ENCODE assay signal across 8 cellular contexts in the genomic region with DNA sequence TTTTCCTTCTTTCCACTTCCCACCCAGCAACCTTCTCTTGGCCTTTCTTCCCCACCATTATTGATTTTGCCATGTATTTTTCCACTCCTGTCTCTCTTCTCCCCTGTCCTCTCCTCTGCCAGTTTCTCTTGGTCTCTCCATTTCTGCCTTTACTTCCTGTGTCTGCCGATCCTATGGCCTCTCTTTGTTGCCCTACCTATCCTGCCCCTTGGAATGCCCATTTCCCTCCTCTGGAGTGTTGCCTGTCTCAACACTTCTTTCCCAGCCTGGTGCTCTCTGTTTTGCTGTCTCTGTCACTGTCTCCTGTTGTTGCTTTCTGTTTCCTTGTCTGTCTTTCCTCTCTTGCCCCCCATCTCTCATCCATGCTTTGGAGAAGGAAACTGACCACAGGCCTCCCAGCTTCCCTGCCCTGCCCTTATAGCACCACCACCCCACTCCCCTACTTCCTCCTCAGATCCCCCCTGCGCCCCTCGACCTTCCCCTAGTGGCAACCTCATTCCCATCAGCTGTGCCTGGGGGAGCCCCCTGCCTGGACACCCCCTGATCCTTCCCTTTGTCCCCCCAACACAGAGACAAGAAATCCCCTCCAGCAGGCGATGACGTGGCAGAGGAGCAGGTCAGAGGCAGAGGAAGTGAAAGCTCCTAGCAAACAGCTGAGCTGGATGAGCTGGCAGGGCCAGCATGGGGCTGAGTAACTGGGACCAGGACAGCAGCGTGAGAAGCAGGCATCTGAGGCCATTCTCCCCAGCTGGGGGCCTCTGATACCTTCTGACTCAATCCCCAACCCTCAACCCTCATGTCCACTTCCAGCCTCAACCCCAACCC. TPM values are rescaled to one million over a fixed set of nuclear protein-coding genes. Genes with fewer than 3 reads are reported as not detected.
DNase-seq lines count a peak whose midpoint lies in the region; ATAC-seq, FAIRE-seq and TF ChIP-seq lines count a peak whose summit lies in the region.

No MANE protein-coding gene starts in this region.

- H3K4me1 Mint-ChIP-seq in natural killer cell treated with Interleukin-12 subunit alpha and Interleukin-12 subunit beta and Interleukin-15 and Interleukin-18, amount 100 ng/mL, for 72 hours (ENCODE audit: low read depth in 2 of 2) = peaks cover 56 to 70% of the 10 kb centered on the region in 2 donors

- no peak for TF ChIP-seq CTCF in bronchial epithelial cell (IDR thresholded peaks at IDR 0.05; ENCODE audit: insufficient read depth, low read length, severe bottlenecking)

- peaks cover 4 to 17% of the 10 kb centered on the region in 2 donors for H3K27me3 Mint-ChIP-seq in natural killer cell treated with Interleukin-12 subunit alpha and Interleukin-12 subunit beta and Interleukin-15 and Interleukin-18, amount 100 ng/mL, for 72 hours

- peak overlapping the region; percentile 79 for H3K4me3 Mint-ChIP-seq in natural killer cell treated with Interleukin-12 subunit alpha and Interleukin-12 subunit beta and Interleukin-15 and Interleukin-18, amount 100 ng/mL, for 72 hours

- H3K9me3 Mint-ChIP-seq in natural killer cell treated with Interleukin-12 subunit alpha and Interleukin-12 subunit beta and Interleukin-15 and Interleukin-18, amount 100 ng/mL, for 72 hours = no peaks in the 10 kb centered on the region

- H3K36me3 ChIP-seq in bronchial epithelial cell (ENCODE audit: control insufficient read depth, insufficient read depth, low read length) = no peaks in the 10 kb centered on the region

- no peak overlapping the region for H3K4me3 ChIP-seq in bronchial epithelial cell (ENCODE audit: low read depth, low read length)

- peak; percentile 45 for DNase-seq in activated CD4-positive, alpha-beta T cell treated with anti-CD3 and anti-CD28 coated beads for 48 hours
- no peak for DNase-seq in activated CD4-positive, alpha-beta T cell treated with anti-CD3 and anti-CD28 coated beads for 1 hour
- DNase-seq in H54 (ENCODE audit: insufficient read length, low spot score) (peak; percentile 93), MV-4-11 (lab: John Stamatoyannopoulos, UW) (peak; percentile 83), bronchial epithelial cell (ENCODE audit: low read depth) (peak; percentile 78), NCI-H2227 (lab: John Stamatoyannopoulos, UW; ENCODE audit: unreplicated experiment) (no peak), NCI-H2227 treated with DMSO at 0.1 percent for 48 hours (lab: John Stamatoyannopoulos, UW) (no peak)
- peak; percentile 89 for DNase-seq in natural killer cell treated with Interleukin-12 subunit alpha and Interleukin-12 subunit beta and Interleukin-15 and Interleukin-18, amount 100 ng/mL, for 72 hours (ENCODE audit: low spot score)

- FAIRE-seq in H54 (lab: Jason Lieb, UNC) (no peak), bronchial epithelial cell (lab: Jason Lieb, UNC) (no peak)

- H3K27me3 ChIP-seq in bronchial epithelial cell (ENCODE audit: control insufficient read depth, insufficient read depth, low read length) = peaks cover 7% of the 10 kb centered on the region

- ATAC-seq in natural killer cell treated with Interleukin-12 subunit alpha and Interleukin-12 subunit beta and Interleukin-15 and Interleukin-18, amount 100 ng/mL, for 72 hours = peak; percentile 94 to 95

- no peak; the same call in 1 of the 2 replicates for TF ChIP-seq POLR2A in H54 (IDR thresholded peaks at IDR 0.05; ENCODE audit: low read depth, low read length)

- peak overlapping the region; percentile 90 to 93 for H3K27ac Mint-ChIP-seq in natural killer cell treated with Interleukin-12 subunit alpha and Interleukin-12 subunit beta and Interleukin-15 and Interleukin-18, amount 100 ng/mL, for 72 hours

- peaks cover 5% of the 10 kb centered on the region for H3K36me3 Mint-ChIP-seq in natural killer cell treated with Interleukin-12 subunit alpha and Interleukin-12 subunit beta and Interleukin-15 and Interleukin-18, amount 100 ng/mL, for 72 hours

RNA-seq across cellular contexts. Expression of a gene that starts 6.6 kb away (rescaled TPM):
- not detected in 2 replicates for total RNA-seq in bronchial epithelial cell
- 1 to 10 TPM; 1.7 to 3.6 TPM for total RNA-seq in natural killer cell treated with Interleukin-12 subunit alpha and Interleukin-12 subunit beta and Interleukin-15 and Interleukin-18, amount 100 ng/mL, for 72 hours

RNA-seq across cellular contexts. Expression of a gene that starts 32.0 kb away (rescaled TPM):
- total RNA-seq in bronchial epithelial cell = 17.1 and 17.9 TPM in 2 replicates
- total RNA-seq in natural killer cell treated with Interleukin-12 subunit alpha and Interleukin-12 subunit beta and Interleukin-15 and Interleukin-18, amount 100 ng/mL, for 72 hours = 10 to 100 TPM; 45.8 to 63.0 TPM

Comparison
In these comparisons a context has a peak if more than half of its experiments do, and no peak if none do; other contexts are left out.
1. DNase-seq: peak in activated CD4-positive, alpha-beta T cell treated with anti-CD3 and anti-CD28 coated beads for 48 hours (single experiment), H54 (single experiment), MV-4-11 (single experiment), bronchial epithelial cell (single experiment) and natural killer cell treated with Interleukin-12 subunit alpha and Interleukin-12 subunit beta and Interleukin-15 and Interleukin-18, amount 100 ng/mL, for 72 hours (single experiment); none in activated CD4-positive, alpha-beta T cell treated with anti-CD3 and anti-CD28 coated beads for 1 hour (single experiment), NCI-H2227 (single experiment) and NCI-H2227 treated with DMSO at 0.1 percent for 48 hours (single experiment).